14 cellular contexts compared by ENCODE assay signal in the genomic region with DNA sequence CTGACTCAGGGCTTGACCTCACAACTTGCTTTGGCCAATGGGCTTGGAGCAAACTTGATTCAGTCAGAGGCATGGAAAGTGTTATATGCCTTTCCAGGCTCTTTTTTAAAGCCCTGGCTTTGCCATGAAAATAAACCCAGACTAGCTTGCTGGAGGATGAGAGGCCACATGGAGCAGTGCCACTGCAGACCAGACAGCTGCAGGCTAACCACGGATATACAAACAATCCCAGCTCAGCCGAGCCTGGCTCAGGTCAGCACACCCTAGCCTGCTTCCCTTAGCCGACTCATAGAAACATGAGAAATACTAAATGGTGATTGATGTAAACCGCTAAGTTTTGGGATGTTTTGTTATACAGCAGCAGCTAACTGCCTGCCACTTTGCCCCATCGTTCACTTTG.
A peak's percentile ranks its signal among the peaks of the same experiment; 100 is the strongest.
DNase-seq lines count a peak whose midpoint lies in the region; FAIRE-seq and TF ChIP-seq lines count a peak whose summit lies in the region.
"Had no signal": no experiment of that assay in that cellular context is flagged by ENCODE, and none has a peak within 500 bp of the region (broad histone marks: within the 10 kb centered on the region; RNA-seq: fewer than 3 reads in every experiment).

No MANE protein-coding gene starts in this region.

- FAIRE-seq in bronchial epithelial cell (lab: Jason Lieb, UNC): peak; percentile 47
- no peak for FAIRE-seq in RCC 7860 (lab: Jason Lieb, UNC)

- H3K36me3 ChIP-seq in bronchial epithelial cell (ENCODE audit: control insufficient read depth, insufficient read depth, low read length): peaks cover 6% of the 10 kb centered on the region

- DNase-seq in AG10803 (ENCODE audit: low read depth): peak; percentile 20
- peak; percentile 75 for DNase-seq in LHCN-M2 (ENCODE audit: low read depth)
- no peak for DNase-seq in bronchial epithelial cell (ENCODE audit: low read depth)
- peak; percentile 44 for DNase-seq in islet precursor cell
- DNase-seq in NCI-H1092 (lab: John Stamatoyannopoulos, UW): no peak
- no peak for DNase-seq in RCC 7860 (ENCODE audit: low spot score)
- DNase-seq in SIG-M5 treated with dmso at 0.1 percent for 504 hours (lab: John Stamatoyannopoulos, UW; ENCODE audit: unreplicated experiment): no peak
- DNase-seq in NK-92 (lab: John Stamatoyannopoulos, UW; ENCODE audit: unreplicated experiment): no peak
- DNase-seq: C1 segment of cervical spinal cord, DMS 273 treated with DMSO at 0.1 percent for 48 hours, H9, NCI-H146, NCI-H2081, Right ventricle myocardium superior had no signal

- H3K27me3 ChIP-seq in bronchial epithelial cell (ENCODE audit: control insufficient read depth, insufficient read depth, low read length): no peaks in the 10 kb centered on the region

- TF ChIP-seq CTCF in AG10803 (conservative IDR thresholded peaks at IDR 0.05; ENCODE audit: low read length) (no peak), bronchial epithelial cell (IDR thresholded peaks at IDR 0.05; ENCODE audit: insufficient read depth, low read length, severe bottlenecking) (no peak)

- no peak overlapping the region for H3K4me3 ChIP-seq in AG10803 (ENCODE audit: low read length)
- H3K4me3 ChIP-seq in bronchial epithelial cell (ENCODE audit: low read depth, low read length): no peak overlapping the region

Comparison
In these comparisons a context has a peak if more than half of its experiments do, and no peak if none do; other contexts are left out.
1. DNase-seq: peak in AG10803 (single experiment), LHCN-M2 (single experiment) and islet precursor cell (single experiment); none in bronchial epithelial cell (single experiment), NCI-H1092 (single experiment), RCC 7860 (single experiment), SIG-M5 treated with dmso at 0.1 percent for 504 hours (single experiment) and NK-92 (single experiment).